In the genomic region with DNA sequence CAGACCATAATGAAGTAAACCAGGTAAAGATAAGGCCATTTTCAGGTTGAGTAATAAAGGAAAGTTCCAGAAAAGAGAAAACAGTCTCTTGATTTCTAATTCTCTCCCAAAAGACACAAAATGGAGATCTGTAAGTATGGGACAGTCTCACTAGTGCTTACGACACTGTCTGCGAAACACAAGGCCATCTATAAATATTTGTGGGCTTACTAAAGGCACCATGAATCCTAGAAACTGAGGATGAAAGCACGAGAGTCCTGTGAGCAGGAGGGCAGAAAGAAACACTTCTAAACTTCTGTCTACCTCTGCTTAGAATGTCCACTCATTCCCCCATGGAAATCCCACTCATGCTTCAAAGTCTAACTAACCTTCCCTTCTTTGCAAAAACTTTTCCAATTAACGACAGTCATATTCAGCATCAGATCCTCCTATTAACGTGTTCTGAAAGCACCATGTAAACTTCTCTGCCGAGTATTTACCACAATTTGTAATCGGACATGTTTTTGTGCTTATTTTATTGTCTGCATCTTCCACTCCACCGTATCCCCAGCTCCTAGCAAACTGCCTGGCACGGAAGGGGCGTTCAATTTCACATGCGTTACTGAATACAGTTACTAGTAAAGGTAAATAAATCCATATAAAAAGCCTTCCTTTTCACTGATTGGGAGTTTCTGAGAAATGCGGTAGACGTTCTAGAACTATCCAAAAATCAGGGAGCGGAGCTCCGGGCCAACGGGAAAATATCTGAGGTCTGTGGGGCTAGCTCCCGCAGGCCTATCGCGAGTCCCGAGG, we compare ENCODE assay signal across 8 cellular contexts. TPM values are rescaled to one million over a fixed set of nuclear protein-coding genes. Genes with fewer than 3 reads are reported as not detected.
DNase-seq lines count a peak whose midpoint lies in the region; ATAC-seq and TF ChIP-seq lines count a peak whose summit lies in the region.

No MANE protein-coding gene starts in this region.

- ATAC-seq in HG03045 (IDR thresholded peaks at IDR 0.05; ENCODE audit: unreplicated experiment) (peak; percentile 1), GM21447 (IDR thresholded peaks at IDR 0.05; ENCODE audit: unreplicated experiment) (no peak)
- no peak for ATAC-seq in activated CD4-positive, alpha-beta T cell treated with anti-CD3 and anti-CD28 coated beads for 36 hours

- H3K36me3 Mint-ChIP-seq in activated CD4-positive, alpha-beta T cell treated with anti-CD3 and anti-CD28 coated beads for 36 hours (ENCODE audit: low read depth) = peaks cover 4% of the 10 kb centered on the region

- TF ChIP-seq CTCF in ascending aorta (IDR thresholded peaks at IDR 0.05) = no peak
- no peak for TF ChIP-seq CTCF in liver (IDR thresholded peaks at IDR 0.05; ENCODE audit: low read depth, low read length, missing input control)

- peaks cover 13% of the 10 kb centered on the region for H3K4me1 Mint-ChIP-seq in activated CD4-positive, alpha-beta T cell treated with anti-CD3 and anti-CD28 coated beads for 36 hours

- H3K4me3 ChIP-seq in ascending aorta (peak overlapping the region; percentile 51 to 77), liver (ENCODE audit: low read depth in 1 of 3, low read length in 3 of 3) (peak overlapping the region; percentile 64 to 86 (median 65))

- H3K4me3 Mint-ChIP-seq in activated CD4-positive, alpha-beta T cell treated with anti-CD3 and anti-CD28 coated beads for 36 hours = no peak overlapping the region

- DNase-seq in GM03348 (ENCODE audit: low spot score) (peak; percentile 7), ascending aorta (ENCODE audit: low spot score in 2 of 2) (no peak), posterior vena cava (ENCODE audit: low spot score) (no peak)
- DNase-seq in activated CD4-positive, CD25-positive, alpha-beta regulatory T cell treated with anti-CD3 and anti-CD28 coated beads, Interleukin-2, amount 50 U/mL, for 72 hours = no peak
- DNase-seq in activated CD4-positive, alpha-beta T cell treated with anti-CD3 and anti-CD28 coated beads for 36 hours = no peak

- H3K9ac ChIP-seq in liver (ENCODE audit: low read depth in 1 of 2, low read length in 2 of 2) = peak overlapping the region; percentile 64 to 93

- intact Hi-C loops in ascending aorta (cut with DNase I) = loop anchor here (2.0 to 5.0 kb wide), 7 partner anchors 263 to 1447 kb away; a partner anchor contains a TSS
- intact Hi-C loops in posterior vena cava (cut with DNase I) = no loop called here
- intact Hi-C loops in activated CD4-positive, alpha-beta T cell treated with anti-CD3 and anti-CD28 coated beads for 36 hours (cut with DNase I, micrococcal nuclease) = loop anchor here (1.0 to 10.0 kb wide), 10 partner anchors 68 to 1606 kb away; a partner anchor contains a TSS

- peaks cover 3 to 5% of the 10 kb centered on the region in 2 donors for H3K36me3 ChIP-seq in ascending aorta
- H3K36me3 ChIP-seq in liver (ENCODE audit: control insufficient read depth in 4 of 4, insufficient read depth in 3 of 4, low read depth in 1 of 4, low read length in 3 of 4) = peaks cover 0 to 5% (median 2%) of the 10 kb centered on the region in 4 donors

- no peak for TF ChIP-seq RAD21 in liver (IDR thresholded peaks at IDR 0.05)

- H3K4me1 ChIP-seq in ascending aorta (no peaks in the 10 kb centered on the region), liver (ENCODE audit: control insufficient read depth in 4 of 4, insufficient read depth in 4 of 4, low read length in 3 of 4) (peaks cover 0 to 4% (median 2%) of the 10 kb centered on the region in 4 donors)

- no peaks in the 10 kb centered on the region for H3K9me3 ChIP-seq in ascending aorta
- no peaks in the 10 kb centered on the region for H3K9me3 ChIP-seq in liver (ENCODE audit: control insufficient read depth in 4 of 4, low read length in 3 of 4)

- H3K27ac ChIP-seq in ascending aorta (peak overlapping the region; percentile 62 to 80), liver (ENCODE audit: low read depth in 1 of 2, low read length in 2 of 2) (peak overlapping the region; percentile 69 to 88)

- POLR2A ChIA-PET in activated CD4-positive, alpha-beta T cell treated with anti-CD3 and anti-CD28 coated beads for 36 hours (lab: Charles Lee) = interaction anchor here (0.6 to 1.6 kb wide), 2 partner anchors 16 to 462 kb away, joined by 3 to 11 read pairs; a partner anchor contains a TSS

- H3K9me3 Mint-ChIP-seq in activated CD4-positive, alpha-beta T cell treated with anti-CD3 and anti-CD28 coated beads for 36 hours (ENCODE audit: low read depth) = no peaks in the 10 kb centered on the region

- CTCF ChIA-PET in activated CD4-positive, alpha-beta T cell treated with anti-CD3 and anti-CD28 coated beads for 36 hours (lab: Charles Lee) = interaction anchor here (1.2 to 1.5 kb wide), 5 partner anchors 9 to 88 kb away, joined by 3 to 7 read pairs (median 3); no protein-coding TSS in a partner anchor

- under 1% methylated on average over 20 of the region's 20 CpGs for WGBS in liver

- H3K27me3 ChIP-seq in ascending aorta (no peaks in the 10 kb centered on the region), liver (ENCODE audit: control insufficient read depth in 4 of 4, insufficient read depth in 4 of 4, low read length in 3 of 4) (no peaks in the 10 kb centered on the region)

- no peaks in the 10 kb centered on the region for H3K27me3 Mint-ChIP-seq in activated CD4-positive, alpha-beta T cell treated with anti-CD3 and anti-CD28 coated beads for 36 hours

- no peak overlapping the region for H3K27ac Mint-ChIP-seq in activated CD4-positive, alpha-beta T cell treated with anti-CD3 and anti-CD28 coated beads for 36 hours

TF ChIP-seq in liver, 16 proteins besides CTCF, POLR2A, EP300 and RAD21 (continues in another document):
- TF ChIP-seq FOXA1 (IDR thresholded peaks at IDR 0.05) (no peak), RXRA (IDR thresholded peaks at IDR 0.05) (no peak), JUND (IDR thresholded peaks at IDR 0.05) (no peak), YY1 (IDR thresholded peaks at IDR 0.05) (no peak), EGR1 (IDR thresholded peaks at IDR 0.05; ENCODE audit: low read depth in 2 of 2) (no peak), NR2F2 (IDR thresholded peaks at IDR 0.05) (no peak), GABPA (IDR thresholded peaks at IDR 0.05 in 1 of 2, conservative IDR thresholded peaks at IDR 0.05 in 1 of 2) (no peak), SP1 (IDR thresholded peaks at IDR 0.05) (no peak), TAF1 (conservative IDR thresholded peaks at IDR 0.05) (no peak)
- TF ChIP-seq, protein P1, sequence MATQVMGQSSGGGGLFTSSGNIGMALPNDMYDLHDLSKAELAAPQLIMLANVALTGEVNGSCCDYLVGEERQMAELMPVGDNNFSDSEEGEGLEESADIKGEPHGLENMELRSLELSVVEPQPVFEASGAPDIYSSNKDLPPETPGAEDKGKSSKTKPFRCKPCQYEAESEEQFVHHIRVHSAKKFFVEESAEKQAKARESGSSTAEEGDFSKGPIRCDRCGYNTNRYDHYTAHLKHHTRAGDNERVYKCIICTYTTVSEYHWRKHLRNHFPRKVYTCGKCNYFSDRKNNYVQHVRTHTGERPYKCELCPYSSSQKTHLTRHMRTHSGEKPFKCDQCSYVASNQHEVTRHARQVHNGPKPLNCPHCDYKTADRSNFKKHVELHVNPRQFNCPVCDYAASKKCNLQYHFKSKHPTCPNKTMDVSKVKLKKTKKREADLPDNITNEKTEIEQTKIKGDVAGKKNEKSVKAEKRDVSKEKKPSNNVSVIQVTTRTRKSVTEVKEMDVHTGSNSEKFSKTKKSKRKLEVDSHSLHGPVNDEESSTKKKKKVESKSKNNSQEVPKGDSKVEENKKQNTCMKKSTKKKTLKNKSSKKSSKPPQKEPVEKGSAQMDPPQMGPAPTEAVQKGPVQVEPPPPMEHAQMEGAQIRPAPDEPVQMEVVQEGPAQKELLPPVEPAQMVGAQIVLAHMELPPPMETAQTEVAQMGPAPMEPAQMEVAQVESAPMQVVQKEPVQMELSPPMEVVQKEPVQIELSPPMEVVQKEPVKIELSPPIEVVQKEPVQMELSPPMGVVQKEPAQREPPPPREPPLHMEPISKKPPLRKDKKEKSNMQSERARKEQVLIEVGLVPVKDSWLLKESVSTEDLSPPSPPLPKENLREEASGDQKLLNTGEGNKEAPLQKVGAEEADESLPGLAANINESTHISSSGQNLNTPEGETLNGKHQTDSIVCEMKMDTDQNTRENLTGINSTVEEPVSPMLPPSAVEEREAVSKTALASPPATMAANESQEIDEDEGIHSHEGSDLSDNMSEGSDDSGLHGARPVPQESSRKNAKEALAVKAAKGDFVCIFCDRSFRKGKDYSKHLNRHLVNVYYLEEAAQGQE (IDR thresholded peaks at IDR 0.05) = no peak
- TF ChIP-seq, protein P2, sequence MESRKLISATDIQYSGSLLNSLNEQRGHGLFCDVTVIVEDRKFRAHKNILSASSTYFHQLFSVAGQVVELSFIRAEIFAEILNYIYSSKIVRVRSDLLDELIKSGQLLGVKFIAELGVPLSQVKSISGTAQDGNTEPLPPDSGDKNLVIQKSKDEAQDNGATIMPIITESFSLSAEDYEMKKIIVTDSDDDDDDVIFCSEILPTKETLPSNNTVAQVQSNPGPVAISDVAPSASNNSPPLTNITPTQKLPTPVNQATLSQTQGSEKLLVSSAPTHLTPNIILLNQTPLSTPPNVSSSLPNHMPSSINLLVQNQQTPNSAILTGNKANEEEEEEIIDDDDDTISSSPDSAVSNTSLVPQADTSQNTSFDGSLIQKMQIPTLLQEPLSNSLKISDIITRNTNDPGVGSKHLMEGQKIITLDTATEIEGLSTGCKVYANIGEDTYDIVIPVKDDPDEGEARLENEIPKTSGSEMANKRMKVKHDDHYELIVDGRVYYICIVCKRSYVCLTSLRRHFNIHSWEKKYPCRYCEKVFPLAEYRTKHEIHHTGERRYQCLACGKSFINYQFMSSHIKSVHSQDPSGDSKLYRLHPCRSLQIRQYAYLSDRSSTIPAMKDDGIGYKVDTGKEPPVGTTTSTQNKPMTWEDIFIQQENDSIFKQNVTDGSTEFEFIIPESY (IDR thresholded peaks at IDR 0.05) = no peak
- TF ChIP-seq, protein P3, sequence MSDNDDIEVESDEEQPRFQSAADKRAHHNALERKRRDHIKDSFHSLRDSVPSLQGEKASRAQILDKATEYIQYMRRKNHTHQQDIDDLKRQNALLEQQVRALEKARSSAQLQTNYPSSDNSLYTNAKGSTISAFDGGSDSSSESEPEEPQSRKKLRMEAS (IDR thresholded peaks at IDR 0.05) = no peak

RNA-seq across cellular contexts. Expression of a gene that starts 0.7 kb away (rescaled TPM):
- total RNA-seq in ascending aorta = 11.5 TPM
- 10 to 100 TPM; 20.3 to 21.9 TPM for total RNA-seq in liver
- 10 to 100 TPM; 17.7 to 17.8 TPM for polyA plus RNA-seq in liver
- total RNA-seq in posterior vena cava = 10 to 100 TPM; 28.4 to 31.7 TPM
- total RNA-seq in activated CD4-positive, alpha-beta T cell treated with anti-CD3 and anti-CD28 coated beads for 36 hours = 10 to 100 TPM; 42.8 to 54.5 TPM

RNA-seq across cellular contexts. Expression of a gene that starts 0.9 kb away (rescaled TPM):
- total RNA-seq in ascending aorta = 15.0 TPM
- 10 to 100 TPM; 18.4 to 19.8 TPM for total RNA-seq in liver
- polyA plus RNA-seq in liver = 10 to 100 TPM; 11.7 to 14.9 TPM
- total RNA-seq in posterior vena cava = 10 to 100 TPM in 1 of 2 donors, 1 to 10 TPM in 1; 7.9 to 12.9 TPM
- 1 to 10 TPM; 7.1 to 7.4 TPM for total RNA-seq in activated CD4-positive, alpha-beta T cell treated with anti-CD3 and anti-CD28 coated beads for 36 hours

RNA-seq across cellular contexts. Expression of a gene that starts 45.8 kb away (rescaled TPM):
- total RNA-seq in ascending aorta (2.9 TPM), liver (not detected), posterior vena cava (under 1 TPM in 1 of 2 donors, not detected in 1; 0.24 TPM)
- polyA plus RNA-seq in liver = not detected
- total RNA-seq in activated CD4-positive, alpha-beta T cell treated with anti-CD3 and anti-CD28 coated beads for 36 hours = 1 to 10 TPM in 1 of 2 experiments, under 1 TPM in 1; 0.75 to 2.1 TPM

Comparison
In these comparisons a context has a peak if more than half of its experiments do, and no peak if none do; other contexts are left out.
1. intact Hi-C loops: an anchor here in ascending aorta (2.0 to 5.0 kb wide) and activated CD4-positive, alpha-beta T cell treated with anti-CD3 and anti-CD28 coated beads for 36 hours (1.0 to 10.0 kb wide); none called in posterior vena cava.